Comparison of ENCODE assay signal across 20 cellular contexts in genomic region chr11:74116719-74117118, GRCh38. TPM values are rescaled to one million over a fixed set of nuclear protein-coding genes. Genes with fewer than 3 reads are reported as not detected.
DNase-seq lines count a peak whose midpoint lies in the region; ATAC-seq, FAIRE-seq and TF ChIP-seq lines count a peak whose summit lies in the region.
"Had no signal": no experiment of that assay in that cellular context is flagged by ENCODE, and none has a peak within 500 bp of the region (broad histone marks: within the 10 kb centered on the region; RNA-seq: fewer than 3 reads in every experiment).

No MANE protein-coding gene starts in this region.

- H3K4me1 ChIP-seq in K562 (replicated peaks in 1 of 2; ENCODE audit: control insufficient read depth in 2 of 2, insufficient read depth in 2 of 2, low read length in 2 of 2) (no peaks in the 10 kb centered on the region; a peak in 1 of 5 replicates), kidney (ENCODE audit: control insufficient read depth in 1 of 2, insufficient read depth in 1 of 2, low read depth in 1 of 2, low read length in 2 of 2) (no peaks in the 10 kb centered on the region)
- H3K4me1 ChIP-seq: BLaER1 had no signal

- CTCF ChIA-PET in K562 (lab: Yijun Ruan, JAX; ENCODE audit: low intra/inter-chr PET ratio): no interaction called here

- in situ Hi-C loops in K562 (cut with MboI): no loop called here

- H3K36me3 ChIP-seq in K562 (ENCODE audit: control insufficient read depth, insufficient read depth, low read length) (peaks cover 15% of the 10 kb centered on the region; the same call in 2 of the 3 replicates), kidney (ENCODE audit: control insufficient read depth in 1 of 2, insufficient read depth in 2 of 2, low read length in 2 of 2) (peaks cover 9 to 15% of the 10 kb centered on the region in 2 donors)

- H3K4me3 ChIP-seq in K562 (no peak overlapping the region), kidney (ENCODE audit: low read length in 2 of 2) (no peak overlapping the region)
- H3K4me3 ChIP-seq: BLaER1, GM23248, HAP-1 had no signal

- ATAC-seq in K562 (no peak), left ventricle myocardium superior (no peak)
- ATAC-seq: HepG2 had no signal

- TF ChIP-seq CTCF in K562 (IDR thresholded peaks at IDR 0.05 in 2 of 3, conservative IDR thresholded peaks at IDR 0.05 in 1 of 3; ENCODE audit: insufficient read depth in 2 of 3, low read depth in 1 of 3, low read length in 3 of 3) (no peak), kidney (IDR thresholded peaks at IDR 0.05; ENCODE audit: borderline replicate concordance, extremely low read depth, insufficient read depth) (no peak), type B pancreatic cell (conservative IDR thresholded peaks at IDR 0.05) (no peak)

- H3K4me2 ChIP-seq in K562 (ENCODE audit: insufficient read depth, low read length): no peak overlapping the region
- H3K4me2 ChIP-seq: BLaER1 had no signal

- no peak overlapping the region for H3K27ac ChIP-seq in K562 (ENCODE audit: extremely low read depth, low read depth, low read length)
- H3K27ac ChIP-seq in kidney (ENCODE audit: low read depth in 2 of 2, low read length in 2 of 2): no peak overlapping the region
- H3K27ac ChIP-seq: 22Rv1, BLaER1, GM23248 had no signal

- no peaks in the 10 kb centered on the region for H3K9me1 ChIP-seq in K562 (ENCODE audit: control insufficient read depth, insufficient read depth, low read length)

- no peak for TF ChIP-seq RAD21 in K562 (CRISPR knock-in tag; conservative IDR thresholded peaks at IDR 0.05 in 1 of 2, IDR thresholded peaks at IDR 0.05 in 1 of 2)

- BruUV-seq in K562 (replicated peaks; lab: Mats Ljungman, UMichigan): no TSS peak

- H3K27me3 ChIP-seq in K562 (ENCODE audit: control insufficient read depth in 2 of 2, insufficient read depth in 2 of 2, low read length in 2 of 2): no peaks in the 10 kb centered on the region
- H3K27me3 ChIP-seq: BLaER1 had no signal

- H3K4me3 Mint-ChIP-seq in type B pancreatic cell: no peak overlapping the region
- H3K4me3 Mint-ChIP-seq: CD14-positive monocyte; CD4-positive, alpha-beta memory T cell; IgD-negative memory B cell had no signal

- no peaks in the 10 kb centered on the region for H4K20me1 ChIP-seq in K562 (replicated peaks; ENCODE audit: control insufficient read depth, insufficient read depth, low read length)
- H4K20me1 ChIP-seq: BLaER1 had no signal

- H3K9ac ChIP-seq in K562 (ENCODE audit: insufficient read depth in 1 of 2, low read depth in 2 of 2, low read length in 2 of 2) (no peak overlapping the region), kidney (ENCODE audit: low read length in 2 of 2) (no peak overlapping the region)
- H3K9ac ChIP-seq: BLaER1, GM23248 had no signal

- H3K36me3 Mint-ChIP-seq in type B pancreatic cell: peaks cover 60% of the 10 kb centered on the region

- H3K27ac Mint-ChIP-seq in type B pancreatic cell: no peak overlapping the region
- H3K27ac Mint-ChIP-seq: CD14-positive monocyte, IgD-negative memory B cell had no signal

- DNase-seq in DMS53 (lab: John Stamatoyannopoulos, UW) (peak; percentile 22), DMS53 treated with DMSO at 0.1 percent for 48 hours (lab: John Stamatoyannopoulos, UW; ENCODE audit: unreplicated experiment) (no peak), K562 (ENCODE audit: extremely low read depth in 1 of 4, low spot score in 3 of 4) (no peak), kidney (no peak), left ventricle myocardium superior (no peak), HUDEP-2 (lab: John Stamatoyannopoulos, UW; ENCODE audit: unreplicated experiment in 76 of 76) (no peak), type B pancreatic cell (ENCODE audit: extremely low spot score, unreplicated experiment) (no peak)
- DNase-seq: CD4-positive, alpha-beta memory T cell; GDM1; GM23248; KG1 had no signal

- FAIRE-seq in K562 (lab: Jason Lieb, UNC) (no peak), kidney (lab: Jason Lieb, UNC) (peak; percentile 100)
- FAIRE-seq: GM12892, GM18507, HepG2, HTR-8/SVneo had no signal

- H3K4me1 Mint-ChIP-seq in type B pancreatic cell (ENCODE audit: unreplicated experiment): no peaks in the 10 kb centered on the region
- H3K4me1 Mint-ChIP-seq: CD14-positive monocyte; CD4-positive, alpha-beta memory T cell had no signal

- 86% methylated on average over 12 of the region's 12 CpGs for WGBS in K562 (ENCODE audit: insufficient coverage, low coverage, missing lambda C conversion rate)

- TF ChIP-seq EP300 in K562 (IDR thresholded peaks at IDR 0.05; ENCODE audit: low read length): no peak

- H3K9me3 Mint-ChIP-seq in type B pancreatic cell: peaks cover 15% of the 10 kb centered on the region

- POLR2A ChIA-PET in K562 (lab: Yijun Ruan, JAX): interaction anchor here (1.9 kb wide), 1 partner anchor 11 kb away, joined by 6 read pairs; no protein-coding TSS in a partner anchor

- H3K9me3 ChIP-seq in K562 (replicated peaks; ENCODE audit: control insufficient read depth, insufficient read depth, low read depth, low read length): no peaks in the 10 kb centered on the region; the same call in 1 of the 2 replicates
- no peaks in the 10 kb centered on the region for H3K9me3 ChIP-seq in kidney (ENCODE audit: control insufficient read depth in 1 of 2, low read length in 2 of 2)

- H2AFZ ChIP-seq in K562 (ENCODE audit: low read depth, low read length): no peak overlapping the region
- H2AFZ ChIP-seq: GM23248 had no signal

- H3K27me3 Mint-ChIP-seq in type B pancreatic cell: no peaks in the 10 kb centered on the region
- H3K27me3 Mint-ChIP-seq: CD4-positive, alpha-beta memory T cell; IgD-negative memory B cell had no signal

- intact Hi-C loops in K562 (cut with micrococcal nuclease): no loop called here
- intact Hi-C loops in kidney (cut with DNase I): no loop called here
- intact Hi-C loops in left ventricle myocardium superior (cut with micrococcal nuclease): no loop called here

- no peaks in the 10 kb centered on the region for H3K79me2 ChIP-seq in K562 (ENCODE audit: control insufficient read depth, insufficient read depth, low read length)

- TF ChIP-seq POLR2A in K562 (conservative IDR thresholded peaks at IDR 0.05): no peak

TF ChIP-seq in K562, 482 proteins besides CTCF, POLR2A, EP300 and RAD21 (continues in another document):
- TF ChIP-seq POLR3G (IDR thresholded peaks at IDR 0.05; ENCODE audit: extremely low read depth, insufficient read length, insufficient replicate concordance) (no peak), FOXJ2 (tag; IDR thresholded peaks at IDR 0.05) (no peak), ZFX (CRISPR knock-in tag; IDR thresholded peaks at IDR 0.05) (no peak), ZFPM2 (CRISPR knock-in tag; IDR thresholded peaks at IDR 0.05) (peak; percentile 95)

RNA-seq across cellular contexts. Expression of gene C2CD3, which starts 54.1 kb away (rescaled TPM):
- 48.0 and 104 TPM in 2 replicates for total RNA-seq in K562 (2011; cell fraction: chromatin; rRNA removed; ENCODE audit: low replicate concordance)
- total RNA-seq in K562 (2011; cell fraction: nucleolus; rRNA removed): 16.0 and 24.7 TPM in 2 replicates
- total RNA-seq in K562 (2011; cell fraction: nucleoplasm; rRNA removed): 30.5 and 41.8 TPM in 2 replicates
- total RNA-seq in K562 (2014; rRNA removed) (10.9 and 13.9 TPM in 2 replicates), K562 (2014; rRNA removed; fragmentation: Illumina TruSeq; extraction: Trizol) (11.1 and 13.0 TPM in 2 replicates), K562 (2015; rRNA removed; fragmentation: Illumina TruSeq; extraction: Trizol) (14.5 and 15.8 TPM in 2 replicates), K562 (2021) (17.6 and 18.5 TPM in 2 replicates), kidney (28.7 TPM), left ventricle myocardium superior (10.5 TPM), type B pancreatic cell (ENCODE audit: low replicate concordance) (34.2 and 36.8 TPM in 2 replicates)
- polyA plus RNA-seq in K562 (2011; rRNA removed) (15.2 and 15.8 TPM in 2 replicates), K562 (2014; fragmentation: Illumina TruSeq; extraction: Trizol) (18.7 and 20.2 TPM in 2 replicates), K562 (2014; fragmentation: Nextera tagmentation; extraction: Ambion mirVana) (1 to 10 TPM; 4.4 to 5.1 TPM), K562 (2014; rRNA removed) (15.4 and 15.8 TPM in 2 replicates), kidney (ENCODE audit: insufficient read depth, low read depth, low replicate concordance) (5.6 TPM)
- polyA plus RNA-seq in K562 (2011; cell fraction: cytosol; rRNA removed): 8.2 and 13.7 TPM in 2 replicates
- 14.6 and 33.1 TPM in 2 replicates for polyA plus RNA-seq in K562 (2011; cell fraction: nucleus; rRNA removed)
- 12.5 TPM in 2 replicates for polyA plus RNA-seq in K562 (2012)
- 33.0 and 34.9 TPM in 2 replicates for polyA minus RNA-seq in K562 (2011; rRNA and poly(A)+ RNA removed)
- polyA minus RNA-seq in K562 (2011; cell fraction: cytosol; rRNA and poly(A)+ RNA removed): 12.7 and 14.6 TPM in 2 replicates
- 26.7 and 29.8 TPM in 2 replicates for polyA minus RNA-seq in K562 (2011; cell fraction: nucleus; rRNA and poly(A)+ RNA removed)

RNA-seq across cellular contexts. Expression of gene PPME1, which starts 54.4 kb away (rescaled TPM):
- total RNA-seq in K562 (2011; cell fraction: chromatin; rRNA removed; ENCODE audit: low replicate concordance): 76.3 and 104 TPM in 2 replicates
- total RNA-seq in K562 (2011; cell fraction: nucleolus; rRNA removed): 63.9 and 70.7 TPM in 2 replicates
- total RNA-seq in K562 (2011; cell fraction: nucleoplasm; rRNA removed): 77.6 and 103 TPM in 2 replicates
- total RNA-seq in K562 (2014; rRNA removed): 37.6 and 59.6 TPM in 2 replicates
- total RNA-seq in K562 (2014; rRNA removed; fragmentation: Illumina TruSeq; extraction: Trizol): 30.1 and 33.4 TPM in 2 replicates
- total RNA-seq in K562 (2015; rRNA removed; fragmentation: Illumina TruSeq; extraction: Trizol): 42.3 and 45.7 TPM in 2 replicates
- total RNA-seq in K562 (2021): 65.8 and 69.4 TPM in 2 replicates
- polyA plus RNA-seq in K562 (2011; rRNA removed): 52.5 and 89.2 TPM in 2 replicates
- polyA plus RNA-seq in K562 (2011; cell fraction: cytosol; rRNA removed): 96.5 and 108 TPM in 2 replicates
- 101 and 105 TPM in 2 replicates for polyA plus RNA-seq in K562 (2011; cell fraction: nucleus; rRNA removed)
- polyA plus RNA-seq in K562 (2012): 47.4 and 51.6 TPM in 2 replicates
- polyA plus RNA-seq in K562 (2014; fragmentation: Illumina TruSeq; extraction: Trizol): 75.8 and 81.7 TPM in 2 replicates
- polyA plus RNA-seq in K562 (2014; fragmentation: Nextera tagmentation; extraction: Ambion mirVana): 10 to 100 TPM in 1 of 2 experiments, 1 to 10 TPM in 1; 9.8 to 24.1 TPM
- 33.1 and 48.4 TPM in 2 replicates for polyA plus RNA-seq in K562 (2014; rRNA removed)
- 52.9 and 57.0 TPM in 2 replicates for polyA minus RNA-seq in K562 (2011; rRNA and poly(A)+ RNA removed)
- 66.0 and 73.1 TPM in 2 replicates for polyA minus RNA-seq in K562 (2011; cell fraction: cytosol; rRNA and poly(A)+ RNA removed)
- polyA minus RNA-seq in K562 (2011; cell fraction: nucleus; rRNA and poly(A)+ RNA removed): 90.7 and 144 TPM in 2 replicates
- total RNA-seq in kidney: 34.1 TPM
- 40.8 TPM for polyA plus RNA-seq in kidney (ENCODE audit: insufficient read depth, low read depth, low replicate concordance)
- total RNA-seq in left ventricle myocardium superior: 31.2 TPM
- total RNA-seq in type B pancreatic cell (ENCODE audit: low replicate concordance): 44.8 and 45.0 TPM in 2 replicates
